ENCODE assay signal across 8 cellular contexts in the genomic region with DNA sequence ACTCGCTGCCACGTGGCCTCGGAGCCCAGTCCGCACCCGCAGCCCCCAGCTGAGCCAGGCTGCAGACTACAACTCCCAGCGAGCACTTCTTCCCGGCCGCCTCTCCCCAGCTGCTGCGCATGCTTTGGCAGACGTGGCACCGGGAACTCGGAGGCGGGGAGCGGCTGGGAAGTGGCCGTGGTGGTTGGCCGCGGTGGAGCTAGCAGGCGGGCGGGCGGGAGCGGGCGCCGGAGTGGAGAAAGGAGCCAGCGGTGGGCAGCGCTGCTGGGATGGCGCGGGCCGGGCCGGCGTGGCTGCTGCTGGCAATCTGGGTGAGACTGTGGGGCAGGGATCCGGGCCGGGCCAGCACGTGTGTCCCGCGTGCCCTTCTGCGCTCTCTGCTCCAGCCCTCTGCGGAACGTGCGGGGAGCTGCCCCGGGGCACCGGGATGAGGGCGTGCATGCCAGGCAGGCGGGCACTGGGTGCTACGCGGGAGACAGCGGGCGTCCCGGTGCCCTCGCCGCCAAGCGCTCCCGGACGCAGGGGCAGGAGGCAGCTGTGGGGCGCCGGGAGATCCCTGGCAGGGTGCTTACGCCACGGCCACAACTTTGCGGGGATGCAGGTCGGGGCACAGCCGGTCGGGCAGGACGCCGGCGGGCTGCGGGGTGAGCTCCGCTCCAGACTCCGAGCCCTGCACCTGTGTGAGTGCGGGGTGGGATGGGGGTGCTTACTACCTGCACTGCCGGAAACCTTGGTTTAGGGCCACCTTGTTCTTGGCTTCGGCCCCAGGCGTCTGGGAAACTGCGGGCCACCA. TPM values are rescaled to one million over a fixed set of nuclear protein-coding genes. Genes with fewer than 3 reads are reported as not detected.
DNase-seq lines count a peak whose midpoint lies in the region; ATAC-seq, FAIRE-seq and TF ChIP-seq lines count a peak whose summit lies in the region.

A gene (plus strand): TSS at position 130 of the 793 bp plus-strand sequence. CDS start 140 bp downstream, at position 270.

- H3K27ac ChIP-seq in KOPT-K1 (ENCODE audit: low read depth, low read length, poor library complexity, severe bottlenecking): peak within 1 kb of the TSS; percentile 53

- FAIRE-seq in RCC 7860 (lab: Jason Lieb, UNC): no peak

- ATAC-seq in GM21723 (IDR thresholded peaks at IDR 0.05; ENCODE audit: unreplicated experiment): peak; percentile 93
- peak; percentile 76 for ATAC-seq in activated T-helper 17 cell treated with anti-CD3 and anti-CD28 coated beads, Interleukin-2, amount 50 U/mL, for 72 hours (replicated peaks)
- peak; percentile 79 for ATAC-seq in stimulated activated naive CD8-positive, alpha-beta T cell treated with anti-CD3 and anti-CD28 coated beads, Interleukin-15, amount 100 ng/mL, for 72 hours

- no peak within 1 kb of the TSS for H3K27ac Mint-ChIP-seq in activated T-helper 17 cell treated with anti-CD3 and anti-CD28 coated beads, Interleukin-2, amount 50 U/mL, for 72 hours
- H3K27ac Mint-ChIP-seq in nephron: peak within 1 kb of the TSS in 2 of 3 experiments; percentile 8 to 75
- H3K27ac Mint-ChIP-seq in stimulated activated naive CD8-positive, alpha-beta T cell treated with anti-CD3 and anti-CD28 coated beads, Interleukin-15, amount 100 ng/mL, for 72 hours: peak within 1 kb of the TSS; percentile 63 to 79

- H3K9me3 ChIP-seq in KOPT-K1 (ENCODE audit: insufficient read depth, low read length, poor library complexity, severe bottlenecking): no peaks in the 10 kb centered on the region

- DNase-seq in DMS79 (lab: John Stamatoyannopoulos, UW) (peak; percentile 74), RCC 7860 (ENCODE audit: low spot score) (peak; percentile 83), fibroblast of the conjunctiva (ENCODE audit: low read depth) (peak; percentile 76)
- DNase-seq in stimulated activated naive CD8-positive, alpha-beta T cell treated with anti-CD3 and anti-CD28 coated beads, Interleukin-15, amount 100 ng/mL, for 72 hours: peak; percentile 50 to 65

- peaks cover 14% of the 10 kb centered on the region for H3K4me1 Mint-ChIP-seq in activated T-helper 17 cell treated with anti-CD3 and anti-CD28 coated beads, Interleukin-2, amount 50 U/mL, for 72 hours
- peaks cover 43% of the 10 kb centered on the region for H3K4me1 Mint-ChIP-seq in nephron
- peaks cover 54% of the 10 kb centered on the region for H3K4me1 Mint-ChIP-seq in stimulated activated naive CD8-positive, alpha-beta T cell treated with anti-CD3 and anti-CD28 coated beads, Interleukin-15, amount 100 ng/mL, for 72 hours

- H3K27me3 Mint-ChIP-seq in activated T-helper 17 cell treated with anti-CD3 and anti-CD28 coated beads, Interleukin-2, amount 50 U/mL, for 72 hours: no peaks in the 10 kb centered on the region
- H3K27me3 Mint-ChIP-seq in nephron (ENCODE audit: low read depth): peaks cover 15% of the 10 kb centered on the region
- H3K27me3 Mint-ChIP-seq in stimulated activated naive CD8-positive, alpha-beta T cell treated with anti-CD3 and anti-CD28 coated beads, Interleukin-15, amount 100 ng/mL, for 72 hours: no peaks in the 10 kb centered on the region

- H3K4me3 Mint-ChIP-seq in activated T-helper 17 cell treated with anti-CD3 and anti-CD28 coated beads, Interleukin-2, amount 50 U/mL, for 72 hours: peak within 1 kb of the TSS; percentile 66
- H3K4me3 Mint-ChIP-seq in nephron: peak within 1 kb of the TSS; percentile 78 to 97 (median 86)
- peak within 1 kb of the TSS; percentile 81 to 92 for H3K4me3 Mint-ChIP-seq in stimulated activated naive CD8-positive, alpha-beta T cell treated with anti-CD3 and anti-CD28 coated beads, Interleukin-15, amount 100 ng/mL, for 72 hours

- no peaks in the 10 kb centered on the region for H3K9me3 Mint-ChIP-seq in activated T-helper 17 cell treated with anti-CD3 and anti-CD28 coated beads, Interleukin-2, amount 50 U/mL, for 72 hours
- no peaks in the 10 kb centered on the region for H3K9me3 Mint-ChIP-seq in nephron
- no peaks in the 10 kb centered on the region for H3K9me3 Mint-ChIP-seq in stimulated activated naive CD8-positive, alpha-beta T cell treated with anti-CD3 and anti-CD28 coated beads, Interleukin-15, amount 100 ng/mL, for 72 hours

- no peaks in the 10 kb centered on the region for H3K36me3 ChIP-seq in KOPT-K1 (ENCODE audit: insufficient read depth, low read length)

- H3K36me3 Mint-ChIP-seq in activated T-helper 17 cell treated with anti-CD3 and anti-CD28 coated beads, Interleukin-2, amount 50 U/mL, for 72 hours (ENCODE audit: low read depth): no peaks in the 10 kb centered on the region
- H3K36me3 Mint-ChIP-seq in nephron (ENCODE audit: low read depth): no peaks in the 10 kb centered on the region

- TF ChIP-seq CTCF in nephron (IDR thresholded peaks at IDR 0.05; ENCODE audit: unreplicated experiment in 3 of 3): no peak

RNA-seq across cellular contexts. Expression of the gene that starts here (rescaled TPM):
- 10 to 100 TPM in 1 of 2 donors, 1 to 10 TPM in 1; 8.4 to 19.2 TPM for total RNA-seq in activated T-helper 17 cell treated with anti-CD3 and anti-CD28 coated beads, Interleukin-2, amount 50 U/mL, for 72 hours

Comparison
In these comparisons a context has a peak if more than half of its experiments do, and no peak if none do; other contexts are left out.
1. Peak in every context shown above with its lines: DNase-seq, ATAC-seq and H3K27ac ChIP-seq.